Comparison of ENCODE assay signal across 22 cellular contexts in the genomic region with DNA sequence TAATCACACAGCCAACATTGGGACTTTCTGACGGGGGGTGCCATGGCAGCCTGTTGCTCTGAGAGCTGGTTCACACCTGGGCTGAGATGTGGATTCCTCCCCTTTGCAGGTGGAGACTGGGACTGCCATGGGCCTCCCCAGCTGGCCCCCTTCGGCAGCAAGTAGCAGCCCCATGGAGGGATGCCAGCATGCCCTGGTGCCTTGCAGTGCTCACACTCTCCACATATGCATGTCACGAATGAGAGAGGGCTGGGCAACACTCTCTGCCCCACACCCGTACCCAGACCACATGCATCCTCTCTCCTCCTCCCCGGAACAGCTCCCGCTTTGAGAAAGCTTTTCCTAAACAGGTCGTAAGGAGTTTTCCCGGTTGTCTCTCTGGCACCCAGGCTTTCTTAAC.
A peak's percentile ranks its signal among the peaks of the same experiment; 100 is the strongest.
DNase-seq lines count a peak whose midpoint lies in the region; ATAC-seq and TF ChIP-seq lines count a peak whose summit lies in the region.
"Had no signal": no experiment of that assay in that cellular context is flagged by ENCODE, and none has a peak within 500 bp of the region (broad histone marks: within the 10 kb centered on the region; RNA-seq: fewer than 3 reads in every experiment).

No MANE protein-coding gene starts in this region.

- WGBS in endodermal cell (ENCODE audit: insufficient coverage in 1 of 2, insufficient read length in 1 of 2), 2 experiments, result 81 to 88% methylated on average over 4 to 8 of the region's 8 CpGs
- no CpG with 5 or more reads among the region's 8 CpGs for WGBS in neuronal stem cell (ENCODE audit: extremely low coverage in 2 of 2, insufficient read length in 2 of 2, insufficient replicate concordance in 1 of 2), 2 donors

- no peak overlapping the region for H3K23ac ChIP-seq in neuronal stem cell (ENCODE audit: low read depth, low read length, poor library complexity)

- H3K4me1 Mint-ChIP-seq in endodermal cell, result peaks cover 4% of the 10 kb centered on the region
- H3K4me1 Mint-ChIP-seq in type B pancreatic cell (ENCODE audit: unreplicated experiment), result peaks cover 16% of the 10 kb centered on the region

- no peak overlapping the region for H3K4me2 ChIP-seq in neuronal stem cell (ENCODE audit: insufficient read depth, low read length, poor library complexity, severe bottlenecking)

- H3K36me3 Mint-ChIP-seq in endodermal cell (ENCODE audit: low read depth) (no peaks in the 10 kb centered on the region), type B pancreatic cell (no peaks in the 10 kb centered on the region)

- H3K27me3 ChIP-seq in endodermal cell (ENCODE audit: control insufficient read depth, insufficient read depth, low read length, poor library complexity, severe bottlenecking) (no peaks in the 10 kb centered on the region), neuronal stem cell (ENCODE audit: control insufficient read depth in 3 of 3, insufficient read depth in 3 of 3, low read depth in 1 of 3, low read length in 3 of 3) (peaks cover 0 to 28% (median 0%) of the 10 kb centered on the region in 3 experiments)
- H3K27me3 ChIP-seq: SJSA1 had no signal

- no peaks in the 10 kb centered on the region for H3K9me3 ChIP-seq in KOPT-K1 (ENCODE audit: insufficient read depth, low read length, poor library complexity, severe bottlenecking)
- H3K9me3 ChIP-seq in endodermal cell (ENCODE audit: control insufficient read depth, low read length), result no peaks in the 10 kb centered on the region
- no peaks in the 10 kb centered on the region for H3K9me3 ChIP-seq in neuronal stem cell (replicated peaks in 1 of 2; ENCODE audit: control insufficient read depth in 2 of 2, insufficient read depth in 1 of 2, low read depth in 1 of 2, low read length in 2 of 2)
- H3K9me3 ChIP-seq: SJSA1 had no signal

- H3K9ac ChIP-seq in endodermal cell (ENCODE audit: extremely low read depth, low read length, poor library complexity, severe bottlenecking) (no peak overlapping the region), neuronal stem cell (ENCODE audit: low read depth, low read length, poor library complexity) (no peak overlapping the region)

- H2BK15ac ChIP-seq in neuronal stem cell (ENCODE audit: low read length), result no peak overlapping the region

- no peak overlapping the region for H2AK5ac ChIP-seq in neuronal stem cell (ENCODE audit: low read depth, low read length)

- CTCF ChIA-PET in GM10248 (lab: Yijun Ruan, JAX), result no interaction called here

- no peak for ATAC-seq in HG03520 (IDR thresholded peaks at IDR 0.05; ENCODE audit: unreplicated experiment)

- H3K36me3 ChIP-seq in KOPT-K1 (ENCODE audit: insufficient read depth, low read length), result no peaks in the 10 kb centered on the region
- H3K36me3 ChIP-seq in endodermal cell (ENCODE audit: control insufficient read depth, insufficient read depth, low read length), result no peaks in the 10 kb centered on the region
- H3K36me3 ChIP-seq in neuronal stem cell (replicated peaks in 1 of 2; ENCODE audit: control insufficient read depth in 2 of 2, insufficient read depth in 2 of 2, low read length in 2 of 2), result no peaks in the 10 kb centered on the region
- H3K36me3 ChIP-seq: SJSA1 had no signal

- DNase-seq in endodermal cell (peak; percentile 52), neuronal stem cell (ENCODE audit: low spot score) (no peak), type B pancreatic cell (ENCODE audit: extremely low spot score, unreplicated experiment) (peak; percentile 60), NCI-H748 treated with DMSO at 0.1 percent for 48 hours (lab: John Stamatoyannopoulos, UW) (no peak), GM10248 (ENCODE audit: extremely low spot score) (no peak)
- DNase-seq: Calu3, DMS153, DND-41, Karpas-422, NCI-H1092 treated with DMSO at 0.1 percent for 48 hours, NCI-H1436, NCI-H187, NCI-H2081 treated with DMSO at 0.1 percent for 48 hours, NCI-H2171, NCI-H345, NCI-H524, NCI-H774, Right ventricle myocardium superior, RPMI8226 had no signal

- no peak overlapping the region for H2BK12ac ChIP-seq in neuronal stem cell (ENCODE audit: low read length)

- H3K27me3 Mint-ChIP-seq in endodermal cell (ENCODE audit: insufficient read depth), result peaks cover 15% of the 10 kb centered on the region
- H3K27me3 Mint-ChIP-seq in type B pancreatic cell, result peaks cover 56% of the 10 kb centered on the region

- no peak overlapping the region for H3K14ac ChIP-seq in neuronal stem cell (ENCODE audit: low read length)

- H3K4me3 ChIP-seq in endodermal cell (ENCODE audit: low read length) (no peak overlapping the region), neuronal stem cell (ENCODE audit: low read length in 2 of 2) (no peak overlapping the region)
- H3K4me3 ChIP-seq: SJSA1 had no signal

- no peak overlapping the region for H3K4me3 Mint-ChIP-seq in endodermal cell
- H3K4me3 Mint-ChIP-seq in type B pancreatic cell, result peak overlapping the region; percentile 47

- no peak overlapping the region for H2BK5ac ChIP-seq in neuronal stem cell (ENCODE audit: low read length)

- H3K4ac ChIP-seq in neuronal stem cell (ENCODE audit: low read length), result no peak overlapping the region

- POLR2A ChIA-PET in GM10248 (lab: Yijun Ruan, JAX), result no interaction called here

- TF ChIP-seq CTCF in endodermal cell (conservative IDR thresholded peaks at IDR 0.05) (no peak), type B pancreatic cell (conservative IDR thresholded peaks at IDR 0.05) (no peak), GM10248 (IDR thresholded peaks at IDR 0.05; ENCODE audit: control extremely low read depth, extremely low read depth, low read depth, missing control alignments) (no peak)

- no peak overlapping the region for H3K27ac Mint-ChIP-seq in endodermal cell
- peak overlapping the region; percentile 74 for H3K27ac Mint-ChIP-seq in type B pancreatic cell

- H3K18ac ChIP-seq in neuronal stem cell (ENCODE audit: low read length), result peak overlapping the region; percentile 23

- H4K91ac ChIP-seq in neuronal stem cell (ENCODE audit: low read depth, low read length, poor library complexity), result no peak overlapping the region

- no peak overlapping the region for H2BK120ac ChIP-seq in neuronal stem cell (ENCODE audit: low read depth, low read length)

- H3K27ac ChIP-seq in KOPT-K1 (ENCODE audit: low read depth, low read length, poor library complexity, severe bottlenecking) (peak overlapping the region; percentile 46), endodermal cell (ENCODE audit: low read depth, low read length) (no peak overlapping the region), neuronal stem cell (replicated peaks; ENCODE audit: low read length) (no peak overlapping the region)
- H3K27ac ChIP-seq: SJSA1 had no signal

- no peaks in the 10 kb centered on the region for H3K79me1 ChIP-seq in neuronal stem cell (ENCODE audit: low read depth, low read length)

- no peaks in the 10 kb centered on the region for H3K9me3 Mint-ChIP-seq in endodermal cell
- no peaks in the 10 kb centered on the region for H3K9me3 Mint-ChIP-seq in type B pancreatic cell

- H3K4me1 ChIP-seq in endodermal cell (ENCODE audit: control insufficient read depth, insufficient read depth, low read length), result no peaks in the 10 kb centered on the region
- peaks cover 0 to 3% of the 10 kb centered on the region in 2 donors for H3K4me1 ChIP-seq in neuronal stem cell (ENCODE audit: control insufficient read depth in 2 of 2, insufficient read depth in 1 of 2, low read depth in 1 of 2, low read length in 2 of 2)
- H3K4me1 ChIP-seq: SJSA1 had no signal

- H2AFZ ChIP-seq in neuronal stem cell (ENCODE audit: low read length), result no peak overlapping the region

- no peak overlapping the region for H4K8ac ChIP-seq in neuronal stem cell (ENCODE audit: low read depth, low read length)

Comparison
In these comparisons a context has a peak if more than half of its experiments do, and no peak if none do; other contexts are left out.
1. DNase-seq: peak in endodermal cell (single experiment) and type B pancreatic cell (single experiment); none in neuronal stem cell (single experiment), NCI-H748 treated with DMSO at 0.1 percent for 48 hours (single experiment) and GM10248 (single experiment).